In the genomic region with DNA sequence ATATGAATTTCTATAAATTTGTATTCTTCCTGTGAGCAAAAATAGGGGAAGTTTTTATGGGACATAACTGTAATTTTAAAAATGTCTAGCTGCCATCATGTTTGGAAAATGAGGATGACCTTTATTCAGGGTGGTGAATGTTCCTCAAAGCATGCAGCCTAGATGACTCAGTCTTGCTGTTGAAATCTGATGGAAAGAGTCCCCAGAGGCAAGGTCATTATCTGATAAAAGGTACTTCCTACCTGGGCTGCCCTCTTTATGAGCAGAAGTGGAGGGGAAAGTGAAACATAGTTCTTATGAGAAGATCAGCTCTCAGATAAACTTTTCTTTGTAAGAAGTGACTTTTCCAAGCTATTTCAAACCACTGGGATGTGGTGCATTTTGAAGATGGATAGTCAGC, we compare ENCODE assay signal across 1 cellular context.
TF ChIP-seq lines count a peak whose summit lies in the region.

No MANE protein-coding gene starts in this region.

TF ChIP-seq in GM23338, 12 proteins besides CTCF, POLR2A, EP300 and RAD21 (continued from another document):
- TF ChIP-seq, protein P1, sequence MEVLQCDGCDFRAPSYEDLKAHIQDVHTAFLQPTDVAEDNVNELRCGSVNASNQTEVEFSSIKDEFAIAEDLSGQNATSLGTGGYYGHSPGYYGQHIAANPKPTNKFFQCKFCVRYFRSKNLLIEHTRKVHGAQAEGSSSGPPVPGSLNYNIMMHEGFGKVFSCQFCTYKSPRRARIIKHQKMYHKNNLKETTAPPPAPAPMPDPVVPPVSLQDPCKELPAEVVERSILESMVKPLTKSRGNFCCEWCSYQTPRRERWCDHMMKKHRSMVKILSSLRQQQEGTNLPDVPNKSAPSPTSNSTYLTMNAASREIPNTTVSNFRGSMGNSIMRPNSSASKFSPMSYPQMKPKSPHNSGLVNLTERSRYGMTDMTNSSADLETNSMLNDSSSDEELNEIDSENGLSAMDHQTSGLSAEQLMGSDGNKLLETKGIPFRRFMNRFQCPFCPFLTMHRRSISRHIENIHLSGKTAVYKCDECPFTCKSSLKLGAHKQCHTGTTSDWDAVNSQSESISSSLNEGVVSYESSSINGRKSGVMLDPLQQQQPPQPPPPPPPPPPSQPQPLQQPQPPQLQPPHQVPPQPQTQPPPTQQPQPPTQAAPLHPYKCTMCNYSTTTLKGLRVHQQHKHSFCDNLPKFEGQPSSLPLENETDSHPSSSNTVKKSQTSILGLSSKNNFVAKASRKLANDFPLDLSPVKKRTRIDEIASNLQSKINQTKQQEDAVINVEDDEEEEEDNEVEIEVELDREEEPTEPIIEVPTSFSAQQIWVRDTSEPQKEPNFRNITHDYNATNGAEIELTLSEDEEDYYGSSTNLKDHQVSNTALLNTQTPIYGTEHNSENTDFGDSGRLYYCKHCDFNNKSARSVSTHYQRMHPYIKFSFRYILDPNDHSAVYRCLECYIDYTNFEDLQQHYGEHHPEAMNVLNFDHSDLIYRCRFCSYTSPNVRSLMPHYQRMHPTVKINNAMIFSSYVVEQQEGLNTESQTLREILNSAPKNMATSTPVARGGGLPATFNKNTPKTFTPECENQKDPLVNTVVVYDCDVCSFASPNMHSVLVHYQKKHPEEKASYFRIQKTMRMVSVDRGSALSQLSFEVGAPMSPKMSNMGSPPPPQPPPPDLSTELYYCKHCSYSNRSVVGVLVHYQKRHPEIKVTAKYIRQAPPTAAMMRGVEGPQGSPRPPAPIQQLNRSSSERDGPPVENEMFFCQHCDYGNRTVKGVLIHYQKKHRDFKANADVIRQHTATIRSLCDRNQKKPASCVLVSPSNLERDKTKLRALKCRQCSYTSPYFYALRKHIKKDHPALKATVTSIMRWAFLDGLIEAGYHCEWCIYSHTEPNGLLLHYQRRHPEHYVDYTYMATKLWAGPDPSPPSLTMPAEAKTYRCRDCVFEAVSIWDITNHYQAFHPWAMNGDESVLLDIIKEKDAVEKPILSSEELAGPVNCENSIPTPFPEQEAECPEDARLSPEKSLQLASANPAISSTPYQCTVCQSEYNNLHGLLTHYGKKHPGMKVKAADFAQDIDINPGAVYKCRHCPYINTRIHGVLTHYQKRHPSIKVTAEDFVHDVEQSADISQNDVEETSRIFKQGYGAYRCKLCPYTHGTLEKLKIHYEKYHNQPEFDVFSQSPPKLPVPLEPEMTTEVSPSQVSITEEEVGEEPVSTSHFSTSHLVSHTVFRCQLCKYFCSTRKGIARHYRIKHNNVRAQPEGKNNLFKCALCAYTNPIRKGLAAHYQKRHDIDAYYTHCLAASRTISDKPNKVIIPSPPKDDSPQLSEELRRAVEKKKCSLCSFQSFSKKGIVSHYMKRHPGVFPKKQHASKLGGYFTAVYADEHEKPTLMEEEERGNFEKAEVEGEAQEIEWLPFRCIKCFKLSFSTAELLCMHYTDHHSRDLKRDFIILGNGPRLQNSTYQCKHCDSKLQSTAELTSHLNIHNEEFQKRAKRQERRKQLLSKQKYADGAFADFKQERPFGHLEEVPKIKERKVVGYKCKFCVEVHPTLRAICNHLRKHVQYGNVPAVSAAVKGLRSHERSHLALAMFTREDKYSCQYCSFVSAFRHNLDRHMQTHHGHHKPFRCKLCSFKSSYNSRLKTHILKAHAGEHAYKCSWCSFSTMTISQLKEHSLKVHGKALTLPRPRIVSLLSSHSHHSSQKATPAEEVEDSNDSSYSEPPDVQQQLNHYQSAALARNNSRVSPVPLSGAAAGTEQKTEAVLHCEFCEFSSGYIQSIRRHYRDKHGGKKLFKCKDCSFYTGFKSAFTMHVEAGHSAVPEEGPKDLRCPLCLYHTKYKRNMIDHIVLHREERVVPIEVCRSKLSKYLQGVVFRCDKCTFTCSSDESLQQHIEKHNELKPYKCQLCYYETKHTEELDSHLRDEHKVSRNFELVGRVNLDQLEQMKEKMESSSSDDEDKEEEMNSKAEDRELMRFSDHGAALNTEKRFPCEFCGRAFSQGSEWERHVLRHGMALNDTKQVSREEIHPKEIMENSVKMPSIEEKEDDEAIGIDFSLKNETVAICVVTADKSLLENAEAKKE (CRISPR knock-in tag; IDR thresholded peaks at IDR 0.05) = no peak
- no peak for TF ChIP-seq JUNB (IDR thresholded peaks at IDR 0.05; ENCODE audit: unreplicated experiment)
- TF ChIP-seq STAT1 (IDR thresholded peaks at IDR 0.05; ENCODE audit: unreplicated experiment) = no peak
- no peak for TF ChIP-seq POLR2AphosphoS5 (IDR thresholded peaks at IDR 0.05; ENCODE audit: low read depth)
- TF ChIP-seq, protein P2, sequence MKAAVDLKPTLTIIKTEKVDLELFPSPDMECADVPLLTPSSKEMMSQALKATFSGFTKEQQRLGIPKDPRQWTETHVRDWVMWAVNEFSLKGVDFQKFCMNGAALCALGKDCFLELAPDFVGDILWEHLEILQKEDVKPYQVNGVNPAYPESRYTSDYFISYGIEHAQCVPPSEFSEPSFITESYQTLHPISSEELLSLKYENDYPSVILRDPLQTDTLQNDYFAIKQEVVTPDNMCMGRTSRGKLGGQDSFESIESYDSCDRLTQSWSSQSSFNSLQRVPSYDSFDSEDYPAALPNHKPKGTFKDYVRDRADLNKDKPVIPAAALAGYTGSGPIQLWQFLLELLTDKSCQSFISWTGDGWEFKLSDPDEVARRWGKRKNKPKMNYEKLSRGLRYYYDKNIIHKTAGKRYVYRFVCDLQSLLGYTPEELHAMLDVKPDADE (IDR thresholded peaks at IDR 0.05) = no peak
- no peak for TF ChIP-seq NANOG (IDR thresholded peaks at IDR 0.05; ENCODE audit: borderline replicate concordance)
- no peak for TF ChIP-seq EZH2 (IDR thresholded peaks at IDR 0.05; ENCODE audit: low read depth, unreplicated experiment)
- TF ChIP-seq CREB1 (CRISPR knock-in tag; IDR thresholded peaks at IDR 0.05; ENCODE audit: low read depth) = no peak
- TF ChIP-seq ZNF331 (CRISPR knock-in tag; IDR thresholded peaks at IDR 0.05; ENCODE audit: low read depth) = no peak
- no peak for TF ChIP-seq ZNF114 (CRISPR knock-in tag; IDR thresholded peaks at IDR 0.05)
